Comparison of ENCODE assay signal across 9 cellular contexts in the genomic region with DNA sequence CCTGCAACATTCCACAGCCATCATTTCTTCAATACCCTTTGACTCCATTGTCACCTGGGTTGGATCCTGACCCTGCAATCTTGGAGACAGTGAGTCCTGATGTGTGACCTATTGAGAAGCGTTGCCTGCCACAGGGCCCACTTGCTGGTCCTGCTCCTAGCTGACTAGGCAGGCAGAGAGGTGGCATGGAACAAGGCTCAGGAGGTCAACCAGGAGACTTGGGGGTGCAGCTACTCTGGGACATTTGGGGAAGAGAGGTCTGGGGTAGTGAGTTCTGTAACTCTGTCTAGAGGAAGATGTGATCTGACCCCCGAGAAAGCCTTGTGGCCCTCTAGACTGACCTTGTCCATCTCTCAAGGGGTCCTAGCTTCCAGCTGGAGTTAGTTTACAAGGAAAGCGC. TPM values are rescaled to one million over a fixed set of nuclear protein-coding genes. Genes with fewer than 3 reads are reported as not detected.
A peak's percentile ranks its signal among the peaks of the same experiment; 100 is the strongest.
DNase-seq lines count a peak whose midpoint lies in the region; ATAC-seq and TF ChIP-seq lines count a peak whose summit lies in the region.
"Had no signal": no experiment of that assay in that cellular context is flagged by ENCODE, and none has a peak within 500 bp of the region (broad histone marks: within the 10 kb centered on the region; RNA-seq: fewer than 3 reads in every experiment).

No MANE protein-coding gene starts in this region.

- no peak overlapping the region for H2BK120ac ChIP-seq in IMR-90 (ENCODE audit: low read depth, low read length)

- no TSS peak for BruUV-seq in IMR-90 (replicated peaks; lab: Mats Ljungman, UMichigan)

- H2AFZ ChIP-seq in IMR-90 (replicated peaks; ENCODE audit: low read length, poor library complexity) (no peak overlapping the region), neural cell (ENCODE audit: low read depth, low read length) (no peak overlapping the region)
- H2AFZ ChIP-seq: parathyroid adenoma had no signal

- no peak overlapping the region for H3K4ac ChIP-seq in IMR-90 (ENCODE audit: low read depth, low read length)

- H3K27ac ChIP-seq in CD8-positive, alpha-beta memory T cell (ENCODE audit: low read depth, low read length) = no peak overlapping the region
- H3K27ac ChIP-seq in IMR-90 (ENCODE audit: insufficient read depth, low read length) (no peak overlapping the region), neural cell (ENCODE audit: low read length) (no peak overlapping the region), gastrocnemius medialis (peak overlapping the region in 1 of 4 donors; percentile 79)
- H3K27ac ChIP-seq: parathyroid adenoma had no signal

- CTCF ChIA-PET in CD8-positive, alpha-beta memory T cell (lab: Charles Lee) = interaction anchor here (0.7 to 2.6 kb wide), 7 partner anchors 16 to 162 kb away, joined by 3 to 12 read pairs (median 4); no protein-coding TSS in a partner anchor
- CTCF ChIA-PET in IMR-90 (lab: Yijun Ruan, JAX) = interaction anchor here (1.1 kb wide), 1 partner anchor 18 kb away, joined by 4 read pairs; no protein-coding TSS in a partner anchor

- no peak for TF ChIP-seq CTCF in IMR-90 (conservative IDR thresholded peaks at IDR 0.05; ENCODE audit: low read depth, low read length)
- TF ChIP-seq CTCF in neural cell (IDR thresholded peaks at IDR 0.05; ENCODE audit: poor library complexity, severe bottlenecking) = no peak
- TF ChIP-seq CTCF in gastrocnemius medialis (IDR thresholded peaks at IDR 0.05 in 4 of 5, conservative IDR thresholded peaks at IDR 0.05 in 1 of 5) = no peak

- H4K20me1 ChIP-seq in IMR-90 (ENCODE audit: insufficient read depth, low read length) (peaks cover 42% of the 10 kb centered on the region), neural cell (ENCODE audit: insufficient read depth) (peaks cover 13% of the 10 kb centered on the region)

- TF ChIP-seq POLR2A in IMR-90 (IDR thresholded peaks at IDR 0.05; ENCODE audit: low read depth, low read length) (no peak), gastrocnemius medialis (IDR thresholded peaks at IDR 0.05) (no peak)

- H3K79me2 ChIP-seq in neural cell (replicated peaks; ENCODE audit: insufficient read depth, low read length) = peaks cover 56% of the 10 kb centered on the region

- TF ChIP-seq EP300 in neural cell (conservative IDR thresholded peaks at IDR 0.05; ENCODE audit: poor library complexity, severe bottlenecking) = no peak

- H3K9me2 ChIP-seq in neural cell (ENCODE audit: insufficient read depth, low read length) = no peaks in the 10 kb centered on the region

- no peak for DNase-seq in CD8-positive, alpha-beta memory T cell
- DNase-seq in IMR-90 (no peak), gastrocnemius medialis (no peak), NCI-H1092 treated with DMSO at 0.1 percent for 48 hours (lab: John Stamatoyannopoulos, UW) (no peak)
- DNase-seq in central memory CD8-positive, alpha-beta T cell (ENCODE audit: low spot score in 2 of 2) = no peak

- H3K79me1 ChIP-seq in IMR-90 (ENCODE audit: low read depth in 1 of 2, low read length in 2 of 2) = peaks cover 26 to 64% of the 10 kb centered on the region in 2 experiments

- no peaks in the 10 kb centered on the region for H3K27me3 ChIP-seq in CD8-positive, alpha-beta memory T cell (ENCODE audit: insufficient read depth, low read length, poor library complexity, severe bottlenecking)
- H3K27me3 ChIP-seq in IMR-90 (ENCODE audit: control insufficient read depth, insufficient read depth, low read length) (no peaks in the 10 kb centered on the region), neural cell (ENCODE audit: insufficient read depth, low read depth, low read length) (no peaks in the 10 kb centered on the region), gastrocnemius medialis (no peaks in the 10 kb centered on the region)

- H4K91ac ChIP-seq in IMR-90 (ENCODE audit: insufficient read depth, low read depth, low read length) = no peak overlapping the region

- peaks cover 0 to 19% (median 0%) of the 10 kb centered on the region in 3 donors for H3K36me3 Mint-ChIP-seq in CD8-positive, alpha-beta memory T cell
- peaks cover 8% of the 10 kb centered on the region for H3K36me3 Mint-ChIP-seq in central memory CD8-positive, alpha-beta T cell (ENCODE audit: insufficient read depth)

- dilution Hi-C loops in IMR-90 (cut with HindIII; ENCODE audit: low sequenced_read_pairs, unreplicated experiment) = no loop called here

- 100% methylated on average over 2 of the region's 3 CpGs; no CpG with 5 or more reads in 1 of the 2 experiments for WGBS in IMR-90 (ENCODE audit: extremely low coverage in 2 of 2, insufficient read length in 1 of 2), 2 experiments

- peaks cover 20% of the 10 kb centered on the region for H3K9me1 ChIP-seq in IMR-90 (ENCODE audit: insufficient read depth, low read length)

- POLR2A ChIA-PET in CD8-positive, alpha-beta memory T cell (lab: Charles Lee) = interaction anchor here (1.6 to 3.2 kb wide), 2 partner anchors 117 to 144 kb away, joined by 5 to 14 read pairs; a partner anchor contains a TSS
- POLR2A ChIA-PET in IMR-90 (lab: Charles Lee; ENCODE audit: unreplicated experiment) = interaction anchor here (0.7 kb wide), 1 partner anchor 47 kb away, joined by 4 read pairs; no protein-coding TSS in a partner anchor

- H3K9ac ChIP-seq in IMR-90 (ENCODE audit: low read depth, low read length) = no peak overlapping the region
- no peak overlapping the region for H3K9ac ChIP-seq in neural cell (ENCODE audit: low read length)
- H3K9ac ChIP-seq: parathyroid adenoma had no signal

- ATAC-seq in IMR-90 (ENCODE audit: low read depth) (no peak), GM21576 (IDR thresholded peaks at IDR 0.05; ENCODE audit: unreplicated experiment) (no peak), gastrocnemius medialis (no peak), GM18867 (IDR thresholded peaks at IDR 0.05; ENCODE audit: unreplicated experiment) (no peak)
- no peak for ATAC-seq in central memory CD8-positive, alpha-beta T cell (replicated peaks; ENCODE audit: extremely low read depth, poor library complexity, severe bottlenecking)

- no peak overlapping the region for H4K5ac ChIP-seq in IMR-90 (ENCODE audit: low read depth, low read length)

- peaks cover 43 to 65% (median 51%) of the 10 kb centered on the region in 3 donors for H3K4me1 Mint-ChIP-seq in CD8-positive, alpha-beta memory T cell
- peaks cover 46% of the 10 kb centered on the region for H3K4me1 Mint-ChIP-seq in central memory CD8-positive, alpha-beta T cell

- H3K14ac ChIP-seq in IMR-90 (replicated peaks; ENCODE audit: low read depth, low read length) = no peak overlapping the region

- peak overlapping the region; percentile 79 to 90 (median 85) for H3K4me3 Mint-ChIP-seq in CD8-positive, alpha-beta memory T cell
- H3K4me3 Mint-ChIP-seq in central memory CD8-positive, alpha-beta T cell = peak overlapping the region; percentile 82

- no peak overlapping the region for H2BK20ac ChIP-seq in IMR-90 (ENCODE audit: low read depth, low read length)

- TF ChIP-seq RAD21 in IMR-90 (IDR thresholded peaks at IDR 0.05; ENCODE audit: low read length) = no peak
- no peak for TF ChIP-seq RAD21 in neural cell (conservative IDR thresholded peaks at IDR 0.05)

- no peak overlapping the region for H3K18ac ChIP-seq in IMR-90 (ENCODE audit: low read depth, low read length)

- no peak overlapping the region; the same call in 1 of the 2 replicates for H2AK5ac ChIP-seq in IMR-90 (ENCODE audit: low read depth, low read length)

- in situ Hi-C loops in IMR-90 (cut with MboI; ENCODE audit: low sequenced_read_pairs) = no loop called here
- in situ Hi-C loops in gastrocnemius medialis (cut with MboI; ENCODE audit: low sequenced_read_pairs in 4 of 4) = loop anchor here in 1 of 4 donors (25.0 kb wide), 1 partner anchor 163 kb away; a partner anchor contains a TSS

- no peak overlapping the region for H2BK15ac ChIP-seq in IMR-90 (ENCODE audit: low read depth, low read length)

- H3K9me3 ChIP-seq in CD8-positive, alpha-beta memory T cell (ENCODE audit: low read length) = no peaks in the 10 kb centered on the region
- H3K9me3 ChIP-seq in IMR-90 (ENCODE audit: control insufficient read depth, insufficient read depth, low read length) (no peaks in the 10 kb centered on the region), neural cell (ENCODE audit: low read length) (no peaks in the 10 kb centered on the region), gastrocnemius medialis (no peaks in the 10 kb centered on the region)

- no peaks in the 10 kb centered on the region for H3F3A ChIP-seq in neural cell (ENCODE audit: insufficient read depth, low read length, poor library complexity, severe bottlenecking)

- peaks cover 51% of the 10 kb centered on the region for H3K4me1 ChIP-seq in CD8-positive, alpha-beta memory T cell (ENCODE audit: insufficient read depth, low read length)
- H3K4me1 ChIP-seq in IMR-90 (ENCODE audit: control insufficient read depth, insufficient read depth, low read length) = peaks cover 22% of the 10 kb centered on the region
- H3K4me1 ChIP-seq in gastrocnemius medialis = peaks cover 26 to 36% of the 10 kb centered on the region in 2 donors

- H3K4me2 ChIP-seq in IMR-90 (ENCODE audit: low read depth, low read length) = peak overlapping the region; percentile 39; the same call in 1 of the 2 replicates
- peak overlapping the region; percentile 95 for H3K4me2 ChIP-seq in neural cell (ENCODE audit: low read length)

- H3K4me3 ChIP-seq in CD8-positive, alpha-beta memory T cell (ENCODE audit: low read length) = no peak overlapping the region
- H3K4me3 ChIP-seq in IMR-90 (ENCODE audit: insufficient read depth, low read depth, low read length) (no peak overlapping the region), neural cell (ENCODE audit: low read length) (peak overlapping the region; percentile 99), gastrocnemius medialis (peak overlapping the region in 1 of 4 donors; percentile 72)

- intact Hi-C loops in IMR-90 (cut with micrococcal nuclease) (loop anchor here (5.0 kb wide), 1 partner anchor 163 kb away; no protein-coding TSS in a partner anchor), gastrocnemius medialis (cut with DNase I; ENCODE audit: low total_unique reads) (no loop called here)

- H2AK9ac ChIP-seq in IMR-90 (replicated peaks; ENCODE audit: low read depth, low read length, poor library complexity) = no peak overlapping the region

- H4K8ac ChIP-seq in IMR-90 (ENCODE audit: low read depth in 2 of 2, low read length in 2 of 2) = no peak overlapping the region

- no peaks in the 10 kb centered on the region for H3K9me3 Mint-ChIP-seq in CD8-positive, alpha-beta memory T cell
- no peaks in the 10 kb centered on the region for H3K9me3 Mint-ChIP-seq in central memory CD8-positive, alpha-beta T cell

- H3K27me3 Mint-ChIP-seq in CD8-positive, alpha-beta memory T cell = no peaks in the 10 kb centered on the region
- H3K27me3 Mint-ChIP-seq in central memory CD8-positive, alpha-beta T cell = no peaks in the 10 kb centered on the region

- no peaks in the 10 kb centered on the region for H3K36me3 ChIP-seq in CD8-positive, alpha-beta memory T cell (ENCODE audit: insufficient read depth, low read length)
- H3K36me3 ChIP-seq in IMR-90 (ENCODE audit: control insufficient read depth, insufficient read depth, low read length) = peaks cover 2% of the 10 kb centered on the region; the same call in 1 of the 2 replicates
- H3K36me3 ChIP-seq in neural cell (ENCODE audit: insufficient read depth, low read length) = no peaks in the 10 kb centered on the region
- no peaks in the 10 kb centered on the region for H3K36me3 ChIP-seq in gastrocnemius medialis

- H3K27ac Mint-ChIP-seq in CD8-positive, alpha-beta memory T cell = peak overlapping the region; percentile 71 to 97 (median 94)
- H3K27ac Mint-ChIP-seq in central memory CD8-positive, alpha-beta T cell (ENCODE audit: low read depth) = peak overlapping the region; percentile 12

- no peak overlapping the region for H3K56ac ChIP-seq in IMR-90 (ENCODE audit: extremely low read depth, insufficient read depth, low read length)

- H3K23ac ChIP-seq in IMR-90 (ENCODE audit: low read depth, low read length) = peak overlapping the region; percentile 68

- H2BK5ac ChIP-seq in IMR-90 (ENCODE audit: low read depth, low read length, poor library complexity, severe bottlenecking) = peak overlapping the region; percentile 12

RNA-seq across cellular contexts. Expression of a gene that starts 1.8 kb away (rescaled TPM):
- 100 to 1,000 TPM; 119 to 122 TPM for total RNA-seq in CD8-positive, alpha-beta memory T cell
- 9.8 TPM for polyA plus RNA-seq in CD8-positive, alpha-beta memory T cell
- total RNA-seq in IMR-90 (2012; rRNA removed) = 2.8 and 3.0 TPM in 2 replicates
- 22.9 and 24.0 TPM in 2 replicates for polyA plus RNA-seq in IMR-90 (2012; rRNA removed)
- polyA plus RNA-seq in IMR-90 (2012; cell fraction: cytosol; rRNA removed) = 6.2 and 11.7 TPM in 2 replicates
- 98.7 and 169 TPM in 2 replicates for polyA plus RNA-seq in IMR-90 (2012; cell fraction: nucleus; rRNA removed; ENCODE audit: low replicate concordance)
- polyA plus RNA-seq in neural cell = 18.3 and 19.8 TPM in 2 replicates
- polyA minus RNA-seq in neural cell = 39.4 and 45.6 TPM in 2 replicates
- total RNA-seq in gastrocnemius medialis = 10 to 100 TPM; 10.7 to 19.8 (median 14.0) TPM

RNA-seq across cellular contexts. Expression of a gene that starts 46.1 kb away (rescaled TPM):
- 1,000 to 10,000 TPM; 3,369 to 3,448 TPM for total RNA-seq in CD8-positive, alpha-beta memory T cell
- polyA plus RNA-seq in CD8-positive, alpha-beta memory T cell = 3,693 TPM
- total RNA-seq in IMR-90 (2012; rRNA removed) (3,396 and 3,430 TPM in 2 replicates), gastrocnemius medialis (1,000 to 10,000 TPM in 1 of 4 donors, 100 to 1,000 TPM in 3; 487 to 1,236 (median 715) TPM)
- polyA plus RNA-seq in IMR-90 (2012; rRNA removed) (4,788 and 4,883 TPM in 2 replicates), neural cell (2,762 and 2,769 TPM in 2 replicates)
- polyA plus RNA-seq in IMR-90 (2012; cell fraction: cytosol; rRNA removed) = 3,102 and 3,821 TPM in 2 replicates
- polyA plus RNA-seq in IMR-90 (2012; cell fraction: nucleus; rRNA removed; ENCODE audit: low replicate concordance) = 630 and 1,845 TPM in 2 replicates
- polyA minus RNA-seq in neural cell = 790 and 911 TPM in 2 replicates

Comparison
In these comparisons a context has a peak if more than half of its experiments do, and no peak if none do; other contexts are left out.
1. RNA of a gene that starts 1.8 kb away (total RNA-seq): 119 to 122 TPM in CD8-positive, alpha-beta memory T cell; 10.7 to 19.8 TPM in gastrocnemius medialis and 2.8 to 3.0 TPM in IMR-90; every median in the first group is over 4 times any median in the second.